8 cellular contexts compared by ENCODE assay signal in the genomic region with DNA sequence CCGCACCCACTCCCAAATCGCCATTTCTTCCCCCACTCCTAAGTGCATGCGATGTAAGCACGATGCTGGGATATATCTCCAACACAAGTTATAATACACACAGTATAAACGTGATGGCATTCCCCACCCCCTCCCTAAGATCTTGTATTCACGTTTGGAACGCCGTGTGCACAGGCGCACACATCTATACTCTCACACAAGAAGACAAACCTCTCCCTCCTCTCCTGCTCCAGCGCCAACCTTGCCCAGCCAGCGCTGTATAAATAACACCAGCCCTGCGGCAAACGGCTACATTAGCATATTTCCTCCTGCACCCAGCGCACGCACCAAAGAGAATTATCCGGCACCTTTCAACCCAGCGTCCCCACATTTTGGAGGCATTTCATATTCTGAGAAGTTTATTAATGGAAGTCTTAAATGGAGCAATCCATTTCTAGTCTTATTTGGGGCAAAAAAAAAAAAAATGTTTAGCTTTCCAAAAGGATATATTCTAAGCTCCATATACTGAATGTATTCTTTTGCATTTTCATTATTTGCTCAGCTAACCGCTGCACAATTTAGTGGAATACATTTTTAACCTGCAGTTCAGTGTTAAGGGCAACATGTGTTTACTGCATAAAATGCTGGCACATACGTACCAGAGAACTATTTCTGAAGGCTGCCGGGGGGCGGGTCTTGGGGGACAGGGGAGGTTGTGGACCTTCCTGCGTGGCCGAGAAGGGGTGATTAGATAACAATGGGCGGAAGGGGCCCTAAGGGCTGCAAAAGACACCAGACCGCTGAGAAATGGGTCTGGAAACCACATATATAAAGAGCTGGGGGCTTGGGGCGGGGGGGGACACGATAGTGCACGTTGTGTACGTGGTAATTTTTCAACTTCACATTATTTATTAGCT. TPM values are rescaled to one million over a fixed set of nuclear protein-coding genes. Genes with fewer than 3 reads are reported as not detected.
DNase-seq lines count a peak whose midpoint lies in the region; ATAC-seq, FAIRE-seq and TF ChIP-seq lines count a peak whose summit lies in the region.

No MANE protein-coding gene starts in this region.

- dilution Hi-C loops in mammary epithelial cell (cut with HindIII; ENCODE audit: low sequenced_read_pairs) = no loop called here

- BruUV-seq in mammary epithelial cell (replicated peaks; lab: Mats Ljungman, UMichigan) = no TSS peak

- H2AFZ ChIP-seq in mammary epithelial cell (ENCODE audit: low read depth, low read length) = peak overlapping the region; percentile 77

- peak; percentile 32 for DNase-seq in NCI-H345 (lab: John Stamatoyannopoulos, UW)
- no peak for DNase-seq in NCI-H345 treated with DMSO at 0.1 percent for 48 hours (lab: John Stamatoyannopoulos, UW; ENCODE audit: unreplicated experiment)
- peak; percentile 75 for DNase-seq in OCI-M1 (lab: John Stamatoyannopoulos, UW)
- DNase-seq in mammary epithelial cell = no peak
- DNase-seq in kidney epithelial cell (ENCODE audit: low read depth) = no peak
- peak; percentile 83 for DNase-seq in small intestine
- no peak for DNase-seq in NOMO-1 treated with dmso at 0.1 percent for 144 hours (lab: John Stamatoyannopoulos, UW; ENCODE audit: unreplicated experiment)

- H3K4me1 ChIP-seq in mammary epithelial cell (ENCODE audit: insufficient read depth, low read length) (peaks cover 26% of the 10 kb centered on the region), small intestine (ENCODE audit: control insufficient read depth in 2 of 2, insufficient read depth in 1 of 2, low read depth in 1 of 2, low read length in 1 of 2) (no peaks in the 10 kb centered on the region)

- no peak overlapping the region for H3K9ac ChIP-seq in mammary epithelial cell (ENCODE audit: insufficient read depth, low read length)

- TF ChIP-seq CTCF in mammary epithelial cell (conservative IDR thresholded peaks at IDR 0.05 in 1 of 2, IDR thresholded peaks at IDR 0.05 in 1 of 2; ENCODE audit: extremely low read depth in 1 of 2, insufficient read depth in 1 of 2, low read depth in 1 of 2, low read length in 2 of 2) (no peak), kidney epithelial cell (IDR thresholded peaks at IDR 0.05; ENCODE audit: insufficient read depth, low read length, poor library complexity, severe bottlenecking) (no peak)

- H3K4me2 ChIP-seq in mammary epithelial cell (ENCODE audit: insufficient read depth, low read depth, low read length) = peak overlapping the region; percentile 100

- intact Hi-C loops in mammary epithelial cell (cut with micrococcal nuclease) = loop anchor here (1.0 kb wide), 2 partner anchors 134 to 179 kb away; no protein-coding TSS in a partner anchor

- H3K36me3 ChIP-seq in mammary epithelial cell (ENCODE audit: insufficient read depth, low read length) (no peaks in the 10 kb centered on the region), kidney epithelial cell (ENCODE audit: control insufficient read depth, insufficient read depth, low read length) (no peaks in the 10 kb centered on the region), small intestine (ENCODE audit: control insufficient read depth in 2 of 2, insufficient read depth in 2 of 2, low read length in 2 of 2) (no peaks in the 10 kb centered on the region)

- peak overlapping the region; percentile 6 to 93 (median 53) for H3K4me3 ChIP-seq in mammary epithelial cell (replicated peaks in 1 of 3; ENCODE audit: insufficient read depth in 1 of 3, low read depth in 2 of 3, low read length in 3 of 3)
- peak overlapping the region; percentile 46 for H3K4me3 ChIP-seq in kidney epithelial cell (ENCODE audit: low read depth, low read length)
- H3K4me3 ChIP-seq in small intestine (ENCODE audit: low read depth in 1 of 2, low read length in 2 of 2) = peak overlapping the region; percentile 8 to 65

- 36% methylated on average over 15 of the region's 29 CpGs for WGBS in mammary epithelial cell (ENCODE audit: low coverage, missing lambda C conversion rate)
- WGBS in small intestine, 3 donors = 17 to 24% (median 21%) methylated on average over 29 of the region's 29 CpGs

- ATAC-seq in HG03196 (IDR thresholded peaks at IDR 0.05; ENCODE audit: unreplicated experiment) = no peak

- no peak for FAIRE-seq in small intestine (lab: Jason Lieb, UNC)

- in situ Hi-C loops in mammary epithelial cell (cut with MboI; ENCODE audit: low sequenced_read_pairs in 2 of 2) = loop anchor here in 1 of 2 donors (5.0 kb wide), 1 partner anchor 176 kb away; no protein-coding TSS in a partner anchor

- H3K27ac ChIP-seq in mammary epithelial cell (ENCODE audit: insufficient read depth, low read depth, low read length) (no peak overlapping the region), small intestine (ENCODE audit: low read depth in 1 of 2, low read length in 1 of 2) (no peak overlapping the region)

- CTCF ChIA-PET in mammary epithelial cell (lab: Charles Lee; ENCODE audit: low non-redundant PET) = interaction anchor here (0.6 kb wide), 1 partner anchor 15 kb away, joined by 3 read pairs; no protein-coding TSS in a partner anchor

- peaks cover 30% of the 10 kb centered on the region for H3K79me2 ChIP-seq in mammary epithelial cell (ENCODE audit: insufficient read depth, low read length)

- no peaks in the 10 kb centered on the region for H3K27me3 ChIP-seq in mammary epithelial cell (ENCODE audit: insufficient read depth, low read length)
- peaks cover 18% of the 10 kb centered on the region for H3K27me3 ChIP-seq in kidney epithelial cell (ENCODE audit: control insufficient read depth, insufficient read depth, low read length)
- peaks cover 0 to 10% of the 10 kb centered on the region in 2 donors for H3K27me3 ChIP-seq in small intestine (ENCODE audit: control insufficient read depth in 2 of 2, insufficient read depth in 2 of 2, low read length in 2 of 2)

- no peaks in the 10 kb centered on the region for H4K20me1 ChIP-seq in mammary epithelial cell (ENCODE audit: insufficient read depth, low read length)

- H3K9me3 ChIP-seq in mammary epithelial cell (replicated peaks; ENCODE audit: insufficient read depth, low read length) (no peaks in the 10 kb centered on the region), small intestine (ENCODE audit: control insufficient read depth, low read depth) (no peaks in the 10 kb centered on the region)

RNA-seq across cellular contexts. Expression of gene SLC22A23, which starts 1.1 kb away (rescaled TPM):
- 10 to 100 TPM; 34.0 to 49.3 TPM for total RNA-seq in mammary epithelial cell
- polyA plus RNA-seq in mammary epithelial cell = 5.8 TPM
- polyA minus RNA-seq in mammary epithelial cell = 39.2 TPM
- total RNA-seq in kidney epithelial cell = 3.6 and 5.1 TPM in 2 replicates
- polyA plus RNA-seq in small intestine = 10 to 100 TPM in 2 of 3 donors, 1 to 10 TPM in 1; 9.5 to 17.9 (median 12.2) TPM

Comparison
In these comparisons a context has a peak if more than half of its experiments do, and no peak if none do; other contexts are left out.
1. DNase-seq: peak in NCI-H345 (single experiment), OCI-M1 (single experiment) and small intestine (single experiment); none in NCI-H345 treated with DMSO at 0.1 percent for 48 hours (single experiment), mammary epithelial cell (single experiment), kidney epithelial cell (single experiment) and NOMO-1 treated with dmso at 0.1 percent for 144 hours (single experiment).
2. Peak in every context shown above with its lines, with median percentiles within 50 percentile points of each other: H3K4me3 ChIP-seq.